ENCODE assay signal across 8 cellular contexts in genomic region chr1:155961937-155962336, GRCh38. TPM values are rescaled to one million over a fixed set of nuclear protein-coding genes. Genes with fewer than 3 reads are reported as not detected.
DNase-seq lines count a peak whose midpoint lies in the region; ATAC-seq and TF ChIP-seq lines count a peak whose summit lies in the region.

No MANE protein-coding gene starts in this region.

- ATAC-seq in HG03520 (IDR thresholded peaks at IDR 0.05; ENCODE audit: unreplicated experiment) (no peak), HG03565 (IDR thresholded peaks at IDR 0.05; ENCODE audit: unreplicated experiment) (no peak), GM19463 (IDR thresholded peaks at IDR 0.05; ENCODE audit: unreplicated experiment) (no peak), GM21576 (IDR thresholded peaks at IDR 0.05; ENCODE audit: unreplicated experiment) (no peak)

- H3K4me1 Mint-ChIP-seq in endodermal cell (peaks cover 10% of the 10 kb centered on the region), nephron progenitor cell (peaks cover 43% of the 10 kb centered on the region)

- H3K9me3 Mint-ChIP-seq in endodermal cell (no peaks in the 10 kb centered on the region), nephron progenitor cell (no peaks in the 10 kb centered on the region)

- TF ChIP-seq CTCF in GM10266 (IDR thresholded peaks at IDR 0.05; ENCODE audit: control insufficient read depth, insufficient read depth, low read depth, missing control alignments) (peak; percentile 15), endodermal cell (conservative IDR thresholded peaks at IDR 0.05) (peak; percentile 23), nephron progenitor cell (IDR thresholded peaks at IDR 0.05) (no peak)

- H3K4me3 Mint-ChIP-seq in endodermal cell = no peak overlapping the region
- no peak overlapping the region for H3K4me3 Mint-ChIP-seq in nephron progenitor cell

- H3K27ac ChIP-seq in endodermal cell (ENCODE audit: low read depth, low read length) = no peak overlapping the region

- WGBS in endodermal cell (ENCODE audit: insufficient coverage in 1 of 2, insufficient read length in 1 of 2), 2 experiments = 87% methylated on average over 10 to 14 of the region's 14 CpGs

- no peaks in the 10 kb centered on the region for H3K27me3 ChIP-seq in endodermal cell (ENCODE audit: control insufficient read depth, insufficient read depth, low read length, poor library complexity, severe bottlenecking)

- no peaks in the 10 kb centered on the region for H3K27me3 Mint-ChIP-seq in endodermal cell (ENCODE audit: insufficient read depth)
- no peaks in the 10 kb centered on the region for H3K27me3 Mint-ChIP-seq in nephron progenitor cell (ENCODE audit: low read depth, poor library complexity)

- H3K36me3 ChIP-seq in endodermal cell (ENCODE audit: control insufficient read depth, insufficient read depth, low read length) = peaks cover 91% of the 10 kb centered on the region

- no peak overlapping the region for H3K9ac ChIP-seq in endodermal cell (ENCODE audit: extremely low read depth, low read length, poor library complexity, severe bottlenecking)

- DNase-seq in GM10266 (ENCODE audit: extremely low spot score) (no peak), RKO (ENCODE audit: low spot score) (peak; percentile 95), endodermal cell (peak; percentile 67), nephron progenitor cell (no peak)

- peaks cover 23% of the 10 kb centered on the region for H3K4me1 ChIP-seq in endodermal cell (ENCODE audit: control insufficient read depth, insufficient read depth, low read length)

- H3K36me3 Mint-ChIP-seq in endodermal cell (ENCODE audit: low read depth) = peaks cover 80% of the 10 kb centered on the region
- peaks cover 59% of the 10 kb centered on the region for H3K36me3 Mint-ChIP-seq in nephron progenitor cell (ENCODE audit: low read depth)

- H3K4me3 ChIP-seq in endodermal cell (ENCODE audit: low read length) = no peak overlapping the region

- peak overlapping the region; percentile 85 for H3K27ac Mint-ChIP-seq in endodermal cell
- H3K27ac Mint-ChIP-seq in nephron progenitor cell = peak overlapping the region; percentile 96

- H3K9me3 ChIP-seq in endodermal cell (ENCODE audit: control insufficient read depth, low read length) = no peaks in the 10 kb centered on the region

RNA-seq across cellular contexts. Expression of gene ARHGEF2, which starts 16.4 kb away (rescaled TPM):
- 100 to 1,000 TPM; 134 to 147 TPM for total RNA-seq in endodermal cell
- 80.1 TPM for polyA plus RNA-seq in endodermal cell (2013, experiment 1 of 2)
- 71.9 TPM for polyA plus RNA-seq in endodermal cell (2013, experiment 2 of 2)

RNA-seq across cellular contexts. Expression of gene RXFP4, which starts 20.5 kb away (rescaled TPM):
- total RNA-seq in endodermal cell = not detected
- not detected for polyA plus RNA-seq in endodermal cell (2013, experiment 1 of 2)
- not detected for polyA plus RNA-seq in endodermal cell (2013, experiment 2 of 2)

RNA-seq across cellular contexts. Expression of gene KHDC4, which starts 27.7 kb away (rescaled TPM):
- total RNA-seq in endodermal cell = 10 to 100 TPM; 67.7 to 76.2 TPM
- polyA plus RNA-seq in endodermal cell (2013, experiment 1 of 2) = 46.7 TPM
- polyA plus RNA-seq in endodermal cell (2013, experiment 2 of 2) = 39.0 TPM

RNA-seq across cellular contexts. Expression of gene RIT1, which starts 50.8 kb away (rescaled TPM):
- total RNA-seq in endodermal cell = 10 to 100 TPM; 26.0 to 39.2 TPM
- polyA plus RNA-seq in endodermal cell (2013, experiment 1 of 2) = 24.9 TPM
- 29.0 TPM for polyA plus RNA-seq in endodermal cell (2013, experiment 2 of 2)

RNA-seq across cellular contexts. Expression of gene SSR2, which starts 58.8 kb away (rescaled TPM):
- total RNA-seq in endodermal cell = 100 to 1,000 TPM; 193 TPM
- polyA plus RNA-seq in endodermal cell (2013, experiment 1 of 2) = 299 TPM
- 274 TPM for polyA plus RNA-seq in endodermal cell (2013, experiment 2 of 2)

Comparison
In these comparisons a context has a peak if more than half of its experiments do, and no peak if none do; other contexts are left out.
1. DNase-seq: peak in RKO (single experiment) and endodermal cell (single experiment); none in GM10266 (single experiment) and nephron progenitor cell (single experiment).